In the genomic region with DNA sequence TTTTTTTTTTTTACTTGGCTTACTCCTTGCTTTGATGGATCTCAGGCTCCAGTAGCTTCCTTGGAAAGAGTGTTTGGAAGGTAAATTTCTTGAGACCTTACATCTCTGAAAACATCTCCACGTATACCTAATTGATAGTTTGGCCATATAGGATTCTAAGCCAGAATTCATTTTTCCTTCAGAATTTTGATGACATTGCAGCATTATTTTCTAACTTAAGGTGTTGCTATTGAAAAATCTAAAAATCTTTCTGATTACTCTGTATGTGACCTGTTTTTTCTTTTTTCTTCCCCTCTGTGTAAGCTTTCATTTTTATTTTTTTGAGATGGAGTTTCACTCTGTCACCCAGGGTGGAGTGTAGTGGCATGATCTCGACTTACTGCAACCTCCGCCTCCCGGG, we compare ENCODE assay signal across 3 cellular contexts.
A peak's percentile ranks its signal among the peaks of the same experiment; 100 is the strongest.
TF ChIP-seq lines count a peak whose summit lies in the region.

No MANE protein-coding gene starts in this region.

TF ChIP-seq in A549, 52 proteins besides CTCF, POLR2A, EP300 and RAD21:
- TF ChIP-seq, protein P1, sequence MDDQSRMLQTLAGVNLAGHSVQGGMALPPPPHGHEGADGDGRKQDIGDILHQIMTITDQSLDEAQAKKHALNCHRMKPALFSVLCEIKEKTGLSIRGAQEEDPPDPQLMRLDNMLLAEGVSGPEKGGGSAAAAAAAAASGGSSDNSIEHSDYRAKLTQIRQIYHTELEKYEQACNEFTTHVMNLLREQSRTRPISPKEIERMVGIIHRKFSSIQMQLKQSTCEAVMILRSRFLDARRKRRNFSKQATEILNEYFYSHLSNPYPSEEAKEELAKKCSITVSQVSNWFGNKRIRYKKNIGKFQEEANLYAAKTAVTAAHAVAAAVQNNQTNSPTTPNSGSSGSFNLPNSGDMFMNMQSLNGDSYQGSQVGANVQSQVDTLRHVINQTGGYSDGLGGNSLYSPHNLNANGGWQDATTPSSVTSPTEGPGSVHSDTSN (IDR thresholded peaks at IDR 0.05): no peak
- TF ChIP-seq JUNB (IDR thresholded peaks at IDR 0.05): no peak
- no peak for TF ChIP-seq ZSCAN20 (CRISPR knock-in tag; IDR thresholded peaks at IDR 0.05)
- TF ChIP-seq MAFK (IDR thresholded peaks at IDR 0.05; ENCODE audit: partially characterized antibody): peak; percentile 22
- TF ChIP-seq HOXA7 (CRISPR knock-in tag; IDR thresholded peaks at IDR 0.05): no peak
- TF ChIP-seq ZFP36 (IDR thresholded peaks at IDR 0.05; ENCODE audit: borderline replicate concordance, partially characterized antibody): no peak
- TF ChIP-seq CHD2 (IDR thresholded peaks at IDR 0.05; ENCODE audit: low read length, partially characterized antibody): no peak
- no peak for TF ChIP-seq FOSL2 (IDR thresholded peaks at IDR 0.05)
- no peak for TF ChIP-seq FOSL2 (CRISPR knock-in tag; IDR thresholded peaks at IDR 0.05)

TF ChIP-seq in GM23338, 12 proteins besides CTCF, POLR2A, EP300 and RAD21 (continues in another document):
- no peak for TF ChIP-seq REST (IDR thresholded peaks at IDR 0.05; ENCODE audit: unreplicated experiment)
- TF ChIP-seq EZH2phosphoT487 (IDR thresholded peaks at IDR 0.05; ENCODE audit: unreplicated experiment): no peak
- TF ChIP-seq EZH2 (IDR thresholded peaks at IDR 0.05; ENCODE audit: low read depth, unreplicated experiment): no peak
- no peak for TF ChIP-seq ZNF331 (CRISPR knock-in tag; IDR thresholded peaks at IDR 0.05; ENCODE audit: low read depth)
- no peak for TF ChIP-seq ZNF462 (CRISPR knock-in tag; IDR thresholded peaks at IDR 0.05)
- no peak for TF ChIP-seq POLR2AphosphoS5 (IDR thresholded peaks at IDR 0.05; ENCODE audit: low read depth)
- no peak for TF ChIP-seq JUNB (IDR thresholded peaks at IDR 0.05; ENCODE audit: unreplicated experiment)
- TF ChIP-seq CREB1 (CRISPR knock-in tag; IDR thresholded peaks at IDR 0.05; ENCODE audit: low read depth): no peak
- no peak for TF ChIP-seq ZNF114 (CRISPR knock-in tag; IDR thresholded peaks at IDR 0.05)

TF ChIP-seq in K562, 482 proteins besides CTCF, POLR2A, EP300 and RAD21:
- TF ChIP-seq THRAP3 (IDR thresholded peaks at IDR 0.05; ENCODE audit: borderline replicate concordance) (no peak), BCOR (IDR thresholded peaks at IDR 0.05) (no peak), ZNF79 (CRISPR knock-in tag; IDR thresholded peaks at IDR 0.05; ENCODE audit: low read depth) (no peak), ZNF316 (IDR thresholded peaks at IDR 0.05) (peak; percentile 74), EP400 (IDR thresholded peaks at IDR 0.05) (no peak), BCL6 (CRISPR knock-in tag; IDR thresholded peaks at IDR 0.05) (no peak), C11orf30 (IDR thresholded peaks at IDR 0.05; ENCODE audit: low read depth) (peak; percentile 39; the same call in 1 of the 2 replicates)
- TF ChIP-seq, protein P2, sequence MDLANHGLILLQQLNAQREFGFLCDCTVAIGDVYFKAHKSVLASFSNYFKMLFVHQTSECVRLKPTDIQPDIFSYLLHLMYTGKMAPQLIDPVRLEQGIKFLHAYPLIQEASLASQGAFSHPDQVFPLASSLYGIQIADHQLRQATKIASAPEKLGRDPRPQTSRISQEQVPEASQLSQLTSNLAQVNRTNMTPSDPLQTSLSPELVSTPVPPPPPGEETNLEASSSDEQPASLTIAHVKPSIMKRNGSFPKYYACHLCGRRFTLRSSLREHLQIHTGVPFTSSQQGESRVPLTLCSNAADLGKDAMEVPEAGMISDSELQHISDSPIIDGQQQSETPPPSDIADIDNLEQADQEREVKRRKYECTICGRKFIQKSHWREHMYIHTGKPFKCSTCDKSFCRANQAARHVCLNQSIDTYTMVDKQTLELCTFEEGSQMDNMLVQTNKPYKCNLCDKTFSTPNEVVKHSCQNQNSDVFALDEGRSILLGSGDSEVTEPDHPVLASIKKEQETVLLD (IDR thresholded peaks at IDR 0.05): no peak
TF ChIP-seq in K562: peak in this region for 2.
